Comparison of ENCODE assay signal across 27 cellular contexts in genomic region chr6:138891255-138891986, GRCh38.
DNase-seq lines count a peak whose midpoint lies in the region; ATAC-seq and TF ChIP-seq lines count a peak whose summit lies in the region.
"Had no signal": no experiment of that assay in that cellular context is flagged by ENCODE, and none has a peak within 500 bp of the region (broad histone marks: within the 10 kb centered on the region; RNA-seq: fewer than 3 reads in every experiment).

No MANE protein-coding gene starts in this region.

- ATAC-seq in RWPE2 (ENCODE audit: low read depth) = 0 out of 3 replicates have a peak, but pooled peaks have one; percentile 32
- no peak for ATAC-seq in HG03571 (IDR thresholded peaks at IDR 0.05; ENCODE audit: unreplicated experiment)
- ATAC-seq: natural killer cell, upper lobe of right lung had no signal

- no peak overlapping the region for H3K9ac ChIP-seq in fibroblast of lung (ENCODE audit: insufficient read depth, low read length)

- H3K4me1 ChIP-seq in RWPE2 (ENCODE audit: insufficient read depth, poor library complexity, severe bottlenecking) (no peaks in the 10 kb centered on the region), fibroblast of lung (ENCODE audit: control insufficient read depth, extremely low read depth, insufficient read depth, low read length) (no peaks in the 10 kb centered on the region)
- H3K4me1 ChIP-seq: Caco-2, Peyer's patch, upper lobe of right lung had no signal

- TF ChIP-seq CTCF in RWPE2 (IDR thresholded peaks at IDR 0.05; ENCODE audit: poor library complexity, severe bottlenecking) (no peak), fibroblast of lung (conservative IDR thresholded peaks at IDR 0.05 in 1 of 2, IDR thresholded peaks at IDR 0.05 in 1 of 2; ENCODE audit: low read depth in 1 of 2, low read length in 2 of 2) (no peak), coronary artery (IDR thresholded peaks at IDR 0.05) (no peak)

- intact Hi-C loops in activated CD4-positive, alpha-beta memory T cell treated with anti-CD3 and anti-CD28 coated beads for 36 hours (cut with micrococcal nuclease) = no loop called here

- no peak for DNase-seq in activated CD4-positive, alpha-beta memory T cell treated with anti-CD3 and anti-CD28 coated beads for 36 hours
- no peak for DNase-seq in activated CD4-positive, alpha-beta memory T cell treated with anti-CD3 and anti-CD28 coated beads, Interleukin-2, amount 10 ng/mL, durations not matched to agents 7 days and 5 days
- DNase-seq in RWPE2 (ENCODE audit: low spot score) = no peak
- DNase-seq in fibroblast of lung (ENCODE audit: low read depth in 2 of 2) = peak; percentile 4 to 33
- no peak for DNase-seq in DMS79 (lab: John Stamatoyannopoulos, UW)
- DNase-seq in NK-92 (lab: John Stamatoyannopoulos, UW; ENCODE audit: unreplicated experiment) = no peak
- no peak for DNase-seq in coronary artery (ENCODE audit: low spot score)
- DNase-seq: activated CD4-positive, alpha-beta T cell treated with anti-CD3 and anti-CD28 coated beads, Interleukin-2, amount 10 ng/mL, durations not matched to agents 24 days and 14 days; activated naive CD4-positive, alpha-beta T cell treated with anti-CD3 and anti-CD28 coated beads, Interleukin-2, amount 10 ng/mL, durations not matched to agents 7 days and 5 days; Caco-2; natural killer cell; NCI-H1105; NCI-H187 treated with DMSO at 0.1 percent for 48 hours; NCI-H2171 treated with DMSO at 0.1 percent for 48 hours; NCI-H524; NK-92 treated with Interleukin-12 subunit alpha and Interleukin-12 subunit beta, amount 100 ng/mL, for 24 hours; occipital lobe; Peyer's patch; stimulated activated CD8-positive, alpha-beta memory T cell treated with anti-CD3 and anti-CD28 coated beads, Interleukin-4, amount 100 ng/mL, for 48 hours; SW 1271; T-helper 9 cell; upper lobe of right lung; WERI-Rb-1 had no signal

- no peaks in the 10 kb centered on the region for H4K20me1 ChIP-seq in fibroblast of lung (ENCODE audit: control insufficient read depth, extremely low read depth, insufficient read depth, low read length)

- no peaks in the 10 kb centered on the region for H3K79me2 ChIP-seq in fibroblast of lung (ENCODE audit: control insufficient read depth, insufficient read depth, low read length)

- H3K4me3 ChIP-seq in RWPE2 (ENCODE audit: severe bottlenecking) = no peak overlapping the region
- no peak overlapping the region for H3K4me3 ChIP-seq in fibroblast of lung (replicated peaks in 1 of 4; ENCODE audit: control extremely low read depth in 1 of 4, insufficient read depth in 1 of 4, low read depth in 3 of 4, low read length in 4 of 4)
- no peak overlapping the region for H3K4me3 ChIP-seq in coronary artery
- H3K4me3 ChIP-seq: Peyer's patch, skin epidermis, upper lobe of right lung had no signal

- H3K36me3 Mint-ChIP-seq in activated CD4-positive, alpha-beta memory T cell treated with anti-CD3 and anti-CD28 coated beads for 36 hours = no peaks in the 10 kb centered on the region
- peaks cover 4% of the 10 kb centered on the region for H3K36me3 Mint-ChIP-seq in activated CD4-positive, alpha-beta memory T cell treated with anti-CD3 and anti-CD28 coated beads, Interleukin-2, amount 10 ng/mL, durations not matched to agents 7 days and 5 days (ENCODE audit: low read depth)
- H3K36me3 Mint-ChIP-seq: natural killer cell had no signal

- H3K4me3 Mint-ChIP-seq in activated CD4-positive, alpha-beta memory T cell treated with anti-CD3 and anti-CD28 coated beads for 36 hours = no peak overlapping the region
- H3K4me3 Mint-ChIP-seq in activated CD4-positive, alpha-beta memory T cell treated with anti-CD3 and anti-CD28 coated beads, Interleukin-2, amount 10 ng/mL, durations not matched to agents 7 days and 5 days = no peak overlapping the region
- H3K4me3 Mint-ChIP-seq: activated CD4-positive, alpha-beta T cell treated with anti-CD3 and anti-CD28 coated beads, Interleukin-2, amount 10 ng/mL, durations not matched to agents 24 days and 14 days; activated naive CD4-positive, alpha-beta T cell treated with anti-CD3 and anti-CD28 coated beads, Interleukin-2, amount 10 ng/mL, durations not matched to agents 7 days and 5 days; natural killer cell had no signal

- H3K9me3 ChIP-seq in RWPE2 (ENCODE audit: severe bottlenecking) (no peaks in the 10 kb centered on the region), fibroblast of lung (ENCODE audit: control insufficient read depth, insufficient read depth, low read depth, low read length) (no peaks in the 10 kb centered on the region)
- H3K9me3 ChIP-seq: Caco-2, Peyer's patch, upper lobe of right lung had no signal

- no peaks in the 10 kb centered on the region for H3K27me3 ChIP-seq in RWPE2 (ENCODE audit: insufficient read depth, poor library complexity, severe bottlenecking)
- H3K27me3 ChIP-seq in fibroblast of lung (ENCODE audit: control insufficient read depth, insufficient read depth, low read length) = no peaks in the 10 kb centered on the region
- H3K27me3 ChIP-seq: Peyer's patch, upper lobe of right lung had no signal

- H2AFZ ChIP-seq in fibroblast of lung (ENCODE audit: low read length) = no peak overlapping the region

- peaks cover 5% of the 10 kb centered on the region for H3K9me3 Mint-ChIP-seq in activated CD4-positive, alpha-beta memory T cell treated with anti-CD3 and anti-CD28 coated beads for 36 hours
- no peaks in the 10 kb centered on the region for H3K9me3 Mint-ChIP-seq in activated CD4-positive, alpha-beta memory T cell treated with anti-CD3 and anti-CD28 coated beads, Interleukin-2, amount 10 ng/mL, durations not matched to agents 7 days and 5 days
- H3K9me3 Mint-ChIP-seq: activated CD4-positive, alpha-beta T cell treated with anti-CD3 and anti-CD28 coated beads, Interleukin-2, amount 10 ng/mL, durations not matched to agents 24 days and 14 days; activated naive CD4-positive, alpha-beta T cell treated with anti-CD3 and anti-CD28 coated beads, Interleukin-2, amount 10 ng/mL, durations not matched to agents 7 days and 5 days; natural killer cell had no signal

- no peaks in the 10 kb centered on the region for H3K27me3 Mint-ChIP-seq in activated CD4-positive, alpha-beta memory T cell treated with anti-CD3 and anti-CD28 coated beads for 36 hours
- no peaks in the 10 kb centered on the region for H3K27me3 Mint-ChIP-seq in activated CD4-positive, alpha-beta memory T cell treated with anti-CD3 and anti-CD28 coated beads, Interleukin-2, amount 10 ng/mL, durations not matched to agents 7 days and 5 days
- H3K27me3 Mint-ChIP-seq: activated CD4-positive, alpha-beta T cell treated with anti-CD3 and anti-CD28 coated beads, Interleukin-2, amount 10 ng/mL, durations not matched to agents 24 days and 14 days; activated naive CD4-positive, alpha-beta T cell treated with anti-CD3 and anti-CD28 coated beads, Interleukin-2, amount 10 ng/mL, durations not matched to agents 7 days and 5 days had no signal

- H3K27ac ChIP-seq in RWPE2 (ENCODE audit: poor library complexity, severe bottlenecking) (no peak overlapping the region), fibroblast of lung (ENCODE audit: insufficient read depth, low read length) (no peak overlapping the region), coronary artery (no peak overlapping the region)
- H3K27ac ChIP-seq: 22Rv1, C4-2B, Peyer's patch, skin epidermis, upper lobe of right lung, WERI-Rb-1 had no signal

- H3K27ac Mint-ChIP-seq in activated CD4-positive, alpha-beta memory T cell treated with anti-CD3 and anti-CD28 coated beads for 36 hours = peak overlapping the region; percentile 29
- no peak overlapping the region for H3K27ac Mint-ChIP-seq in activated CD4-positive, alpha-beta memory T cell treated with anti-CD3 and anti-CD28 coated beads, Interleukin-2, amount 10 ng/mL, durations not matched to agents 7 days and 5 days
- H3K27ac Mint-ChIP-seq: activated CD4-positive, alpha-beta T cell treated with anti-CD3 and anti-CD28 coated beads, Interleukin-2, amount 10 ng/mL, durations not matched to agents 24 days and 14 days; activated naive CD4-positive, alpha-beta T cell treated with anti-CD3 and anti-CD28 coated beads, Interleukin-2, amount 10 ng/mL, durations not matched to agents 7 days and 5 days; natural killer cell had no signal

- no peaks in the 10 kb centered on the region for H3K36me3 ChIP-seq in RWPE2 (ENCODE audit: low read depth)
- H3K36me3 ChIP-seq in fibroblast of lung (ENCODE audit: control insufficient read depth, insufficient read depth, low read length) = no peaks in the 10 kb centered on the region
- H3K36me3 ChIP-seq: Peyer's patch, upper lobe of right lung, WERI-Rb-1 had no signal

- H3K4me1 Mint-ChIP-seq in activated CD4-positive, alpha-beta memory T cell treated with anti-CD3 and anti-CD28 coated beads for 36 hours (ENCODE audit: low read depth) = peaks cover 12% of the 10 kb centered on the region
- no peaks in the 10 kb centered on the region for H3K4me1 Mint-ChIP-seq in activated CD4-positive, alpha-beta memory T cell treated with anti-CD3 and anti-CD28 coated beads, Interleukin-2, amount 10 ng/mL, durations not matched to agents 7 days and 5 days
- H3K4me1 Mint-ChIP-seq: activated naive CD4-positive, alpha-beta T cell treated with anti-CD3 and anti-CD28 coated beads, Interleukin-2, amount 10 ng/mL, durations not matched to agents 7 days and 5 days; natural killer cell had no signal

- CTCF ChIA-PET in activated CD4-positive, alpha-beta memory T cell treated with anti-CD3 and anti-CD28 coated beads for 36 hours (lab: Charles Lee) = no interaction called here
- CTCF ChIA-PET in activated CD4-positive, alpha-beta memory T cell treated with anti-CD3 and anti-CD28 coated beads, Interleukin-2, amount 10 ng/mL, durations not matched to agents 7 days and 5 days (lab: Charles Lee) = no interaction called here

- no peak overlapping the region for H3K4me2 ChIP-seq in fibroblast of lung (ENCODE audit: extremely low read depth, insufficient read depth, low read length)

- POLR2A ChIA-PET in activated CD4-positive, alpha-beta memory T cell treated with anti-CD3 and anti-CD28 coated beads for 36 hours (lab: Charles Lee) = no interaction called here
- POLR2A ChIA-PET in activated CD4-positive, alpha-beta memory T cell treated with anti-CD3 and anti-CD28 coated beads, Interleukin-2, amount 10 ng/mL, durations not matched to agents 7 days and 5 days (lab: Charles Lee) = no interaction called here

Comparison
In these comparisons a context has a peak if more than half of its experiments do, and no peak if none do; other contexts are left out.
1. DNase-seq: peak in fibroblast of lung (2 of 2); none in activated CD4-positive, alpha-beta memory T cell treated with anti-CD3 and anti-CD28 coated beads for 36 hours (single experiment), activated CD4-positive, alpha-beta memory T cell treated with anti-CD3 and anti-CD28 coated beads, Interleukin-2, amount 10 ng/mL, durations not matched to agents 7 days and 5 days (single experiment), RWPE2 (single experiment), DMS79 (single experiment), NK-92 (single experiment) and coronary artery (single experiment).